ENCODE assay signal across 24 cellular contexts in genomic region chr5:117760114-117760513, GRCh38.
DNase-seq lines count a peak whose midpoint lies in the region; ATAC-seq, FAIRE-seq and TF ChIP-seq lines count a peak whose summit lies in the region.
"Had no signal": no experiment of that assay in that cellular context is flagged by ENCODE, and none has a peak within 500 bp of the region (broad histone marks: within the 10 kb centered on the region; RNA-seq: fewer than 3 reads in every experiment).

No MANE protein-coding gene starts in this region.

- no peak overlapping the region for H3K4me2 ChIP-seq in mesenchymal stem cell (ENCODE audit: low read length, poor library complexity, severe bottlenecking)

- no peak overlapping the region for H2AK5ac ChIP-seq in mesenchymal stem cell (ENCODE audit: low read length, severe bottlenecking)

- no peak overlapping the region for H4K8ac ChIP-seq in mesenchymal stem cell (ENCODE audit: low read length)

- no peak overlapping the region for H4K91ac ChIP-seq in mesenchymal stem cell (ENCODE audit: low read length)

- DNase-seq in left ventricle myocardium inferior (no peak), Right ventricle myocardium inferior (ENCODE audit: missing footprints) (no peak), mesenchymal stem cell (peak; percentile 28), activated gamma-delta T cell (lab: John Stamatoyannopoulos, UW) (no peak), COLO668 (lab: John Stamatoyannopoulos, UW; ENCODE audit: unreplicated experiment) (no peak)
- DNase-seq in effector memory CD4-positive, alpha-beta T cell: no peak
- DNase-seq: Calu3; CD8-positive, alpha-beta memory T cell; DND-41; H7; MG63; NCI-H1105 treated with DMSO at 0.1 percent for 48 hours; NCI-H146; NCI-H1930; NCI-H2107; NCI-H524; NCI-H774 had no signal

- ATAC-seq in Right ventricle myocardium inferior: no peak
- ATAC-seq: K562 had no signal

- no CpG with 5 or more reads among the region's 3 CpGs for WGBS in mesenchymal stem cell

- H3K9me3 ChIP-seq in left ventricle myocardium inferior (replicated peaks): no peaks in the 10 kb centered on the region
- no peaks in the 10 kb centered on the region for H3K9me3 ChIP-seq in mesenchymal stem cell (ENCODE audit: control insufficient read depth, low read length)
- no peaks in the 10 kb centered on the region for H3K9me3 ChIP-seq in effector memory CD4-positive, alpha-beta T cell (ENCODE audit: control insufficient read depth, low read length)
- H3K9me3 ChIP-seq: MG63 had no signal

- H3K14ac ChIP-seq in mesenchymal stem cell (ENCODE audit: low read length in 2 of 2): no peak overlapping the region

- H3K79me1 ChIP-seq in mesenchymal stem cell (replicated peaks; ENCODE audit: low read length, poor library complexity, severe bottlenecking): no peaks in the 10 kb centered on the region

- no peaks in the 10 kb centered on the region for H3K27me3 ChIP-seq in left ventricle myocardium inferior (ENCODE audit: low read depth)
- no peaks in the 10 kb centered on the region for H3K27me3 ChIP-seq in mesenchymal stem cell (ENCODE audit: control insufficient read depth in 1 of 2, insufficient read depth in 1 of 2, low read length in 2 of 2)
- H3K27me3 ChIP-seq in effector memory CD4-positive, alpha-beta T cell (replicated peaks; ENCODE audit: control insufficient read depth, insufficient read depth, low read length, poor library complexity, severe bottlenecking): no peaks in the 10 kb centered on the region
- H3K27me3 ChIP-seq: MG63 had no signal

- no peaks in the 10 kb centered on the region for H3K4me1 ChIP-seq in left ventricle myocardium inferior
- no peaks in the 10 kb centered on the region for H3K4me1 ChIP-seq in mesenchymal stem cell (ENCODE audit: control insufficient read depth, insufficient read depth, low read depth, low read length)
- H3K4me1 ChIP-seq in effector memory CD4-positive, alpha-beta T cell (ENCODE audit: control insufficient read depth, insufficient read depth, low read length, poor library complexity, severe bottlenecking): no peaks in the 10 kb centered on the region

- intact Hi-C loops in left ventricle myocardium inferior (cut with micrococcal nuclease) (no loop called here), Right ventricle myocardium inferior (cut with DNase I) (no loop called here)

- H3K36me3 ChIP-seq in left ventricle myocardium inferior (no peaks in the 10 kb centered on the region), mesenchymal stem cell (ENCODE audit: control insufficient read depth in 1 of 2, insufficient read depth in 2 of 2, low read depth in 1 of 2, low read length in 2 of 2) (no peaks in the 10 kb centered on the region)
- no peaks in the 10 kb centered on the region for H3K36me3 ChIP-seq in effector memory CD4-positive, alpha-beta T cell (ENCODE audit: control insufficient read depth, insufficient read depth, low read length)
- H3K36me3 ChIP-seq: MG63 had no signal

- TF ChIP-seq CTCF in left ventricle myocardium inferior (IDR thresholded peaks at IDR 0.05; ENCODE audit: borderline replicate concordance): no peak

- no peak overlapping the region for H3K4ac ChIP-seq in mesenchymal stem cell (ENCODE audit: low read depth in 1 of 2, low read length in 2 of 2)

- H2BK12ac ChIP-seq in mesenchymal stem cell (ENCODE audit: low read length in 2 of 2): no peak overlapping the region

- H2BK5ac ChIP-seq in mesenchymal stem cell (ENCODE audit: low read depth, low read length, poor library complexity, severe bottlenecking): no peak overlapping the region

- H2BK15ac ChIP-seq in mesenchymal stem cell (ENCODE audit: low read depth, poor library complexity, severe bottlenecking): no peak overlapping the region

- FAIRE-seq in endometrium (lab: Jason Lieb, UNC): peak; percentile 90
- FAIRE-seq: GM12892, GM19239, K562, RCC 7860 had no signal

- H2BK120ac ChIP-seq in mesenchymal stem cell (ENCODE audit: low read depth, low read length): no peak overlapping the region

- H3K4me3 ChIP-seq in left ventricle myocardium inferior (peak overlapping the region; percentile 41), mesenchymal stem cell (ENCODE audit: insufficient read depth in 1 of 2, low read depth in 1 of 2, low read length in 2 of 2) (no peak overlapping the region)
- no peak overlapping the region for H3K4me3 ChIP-seq in effector memory CD4-positive, alpha-beta T cell (ENCODE audit: insufficient read depth, low read depth, low read length, poor library complexity, severe bottlenecking)
- H3K4me3 ChIP-seq: K562, MG63 had no signal

- no peak overlapping the region for H2AFZ ChIP-seq in mesenchymal stem cell (ENCODE audit: low read depth, low read length)

- H3K18ac ChIP-seq in mesenchymal stem cell (ENCODE audit: low read depth in 1 of 2, low read length in 2 of 2): no peak overlapping the region

- no peak overlapping the region for H3K23ac ChIP-seq in mesenchymal stem cell (ENCODE audit: low read length in 2 of 2)

- H3K27ac ChIP-seq in left ventricle myocardium inferior (replicated peaks): peak overlapping the region; percentile 9
- no peak overlapping the region for H3K27ac ChIP-seq in mesenchymal stem cell (ENCODE audit: low read length, poor library complexity, severe bottlenecking)
- H3K27ac ChIP-seq in effector memory CD4-positive, alpha-beta T cell (ENCODE audit: insufficient read depth, low read length, poor library complexity, severe bottlenecking): no peak overlapping the region
- H3K27ac ChIP-seq: 22Rv1, C4-2B had no signal

- H3K9ac ChIP-seq in mesenchymal stem cell (ENCODE audit: low read length): no peak overlapping the region
